16 cellular contexts compared by ENCODE assay signal in genomic region chr21:17738171-17738953, GRCh38.
A peak's percentile ranks its signal among the peaks of the same experiment; 100 is the strongest.
DNase-seq lines count a peak whose midpoint lies in the region; ATAC-seq and TF ChIP-seq lines count a peak whose summit lies in the region.
"Had no signal": no experiment of that assay in that cellular context is flagged by ENCODE, and none has a peak within 500 bp of the region (broad histone marks: within the 10 kb centered on the region; RNA-seq: fewer than 3 reads in every experiment).

No MANE protein-coding gene starts in this region.

- TF ChIP-seq POLR2A in body of pancreas (IDR thresholded peaks at IDR 0.05) (no peak), stomach (IDR thresholded peaks at IDR 0.05) (no peak)

- no peak for TF ChIP-seq EP300 in stomach (IDR thresholded peaks at IDR 0.05)

- CTCF ChIA-PET in T-cell (lab: Charles Lee): interaction anchor here (0.5 to 0.6 kb wide), 2 partner anchors 8 to 186 kb away, joined by 3 to 5 read pairs; no protein-coding TSS in a partner anchor

- intact Hi-C loops in body of pancreas (cut with DNase I) (no loop called here), stomach (cut with DNase I; ENCODE audit: low total_unique reads) (no loop called here), psoas muscle (cut with DNase I) (no loop called here)

- H3K27me3 ChIP-seq in body of pancreas: no peaks in the 10 kb centered on the region
- no peaks in the 10 kb centered on the region for H3K27me3 ChIP-seq in stomach
- H3K27me3 ChIP-seq in psoas muscle (ENCODE audit: insufficient read depth in 3 of 3, low read length in 2 of 3): no peaks in the 10 kb centered on the region
- H3K27me3 ChIP-seq: SJCRH30 had no signal

- H3K9me3 Mint-ChIP-seq in T-cell: peaks cover 0 to 7% (median 0%) of the 10 kb centered on the region in 3 donors

- ATAC-seq in body of pancreas (peak; percentile 77), T-cell (replicated peaks in 1 of 4) (no peak), psoas muscle (no peak)
- ATAC-seq: HCT116 had no signal

- no peaks in the 10 kb centered on the region for H3K4me1 ChIP-seq in body of pancreas
- peaks cover 0 to 5% (median 0%) of the 10 kb centered on the region in 4 donors for H3K4me1 ChIP-seq in stomach
- no peaks in the 10 kb centered on the region for H3K4me1 ChIP-seq in psoas muscle

- H3K27me3 Mint-ChIP-seq in T-cell: peaks cover 0 to 1% of the 10 kb centered on the region in 2 donors
- H3K27me3 Mint-ChIP-seq: IgD-negative memory B cell had no signal

- H3K27ac ChIP-seq in body of pancreas (peak overlapping the region in 2 of 4 donors; percentile 8 to 45), stomach (peak overlapping the region in 1 of 5 donors; percentile 45), psoas muscle (no peak overlapping the region)
- H3K27ac ChIP-seq: RWPE1, SJCRH30 had no signal

- no peak for TF ChIP-seq CTCF in LNCaP clone FGC (IDR thresholded peaks at IDR 0.05; ENCODE audit: control insufficient read depth, extremely low read depth, insufficient read depth)
- TF ChIP-seq CTCF in body of pancreas (IDR thresholded peaks at IDR 0.05): no peak
- TF ChIP-seq CTCF in stomach (IDR thresholded peaks at IDR 0.05): no peak
- no peak for TF ChIP-seq CTCF in psoas muscle (IDR thresholded peaks at IDR 0.05)

- H3K4me1 Mint-ChIP-seq in T-cell: peaks cover 0 to 6% (median 4%) of the 10 kb centered on the region in 3 donors
- H3K4me1 Mint-ChIP-seq: IgD-negative memory B cell had no signal

- peak; percentile 48 for DNase-seq in LNCaP clone FGC (ENCODE audit: low read depth)
- peak in 3 of 4 donors; percentile 16 to 27 (median 19) for DNase-seq in body of pancreas
- peak; percentile 30 for DNase-seq in left kidney (ENCODE audit: low read depth, low spot score)
- peak; percentile 51 for DNase-seq in stomach
- DNase-seq in AG08395 (ENCODE audit: low spot score): no peak
- no peak for DNase-seq in T-cell
- DNase-seq in psoas muscle: no peak
- DNase-seq: CD8-positive, alpha-beta memory T cell; NCI-H1694 treated with DMSO at 0.1 percent for 48 hours; NCI-H345; NCI-H526 treated with DMSO at 0.1 percent for 48 hours; OCI-M1; SJCRH30 had no signal

- no peak overlapping the region for H3K4me3 ChIP-seq in LNCaP clone FGC (ENCODE audit: low read depth, low read length)
- H3K4me3 ChIP-seq in body of pancreas: no peak overlapping the region
- H3K4me3 ChIP-seq in stomach: peak overlapping the region in 1 of 4 donors; percentile 22
- no peak overlapping the region for H3K4me3 ChIP-seq in psoas muscle
- H3K4me3 ChIP-seq: SJCRH30 had no signal

- POLR2A ChIA-PET in T-cell (lab: Charles Lee): no interaction called here

- no peak overlapping the region for H3K27ac Mint-ChIP-seq in T-cell
- H3K27ac Mint-ChIP-seq: CD8-positive, alpha-beta memory T cell had no signal

- no peaks in the 10 kb centered on the region for H3K9me3 ChIP-seq in body of pancreas
- H3K9me3 ChIP-seq in stomach: no peaks in the 10 kb centered on the region
- H3K9me3 ChIP-seq in psoas muscle: no peaks in the 10 kb centered on the region
- H3K9me3 ChIP-seq: SJCRH30 had no signal

- H3K4me3 Mint-ChIP-seq in T-cell: no peak overlapping the region
- H3K4me3 Mint-ChIP-seq: CD8-positive, alpha-beta memory T cell; IgD-negative memory B cell had no signal

- H3K36me3 ChIP-seq in body of pancreas (replicated peaks in 1 of 2; ENCODE audit: insufficient read depth in 1 of 2, low read depth in 2 of 2) (no peaks in the 10 kb centered on the region), stomach (no peaks in the 10 kb centered on the region), psoas muscle (ENCODE audit: insufficient read depth in 1 of 2, low read depth in 1 of 2) (no peaks in the 10 kb centered on the region)
- H3K36me3 ChIP-seq: SJCRH30 had no signal

- WGBS in body of pancreas, 2 donors: 45 to 49% methylated on average over 11 of the region's 11 CpGs
- WGBS in stomach, 5 donors: 40 to 69% (median 59%) methylated on average over 11 of the region's 11 CpGs
- WGBS in psoas muscle, 3 donors: 66 to 77% (median 74%) methylated on average over 11 of the region's 11 CpGs

- peaks cover 5% of the 10 kb centered on the region for H3K36me3 Mint-ChIP-seq in T-cell

Comparison
In these comparisons a context has a peak if more than half of its experiments do, and no peak if none do; other contexts are left out.
1. DNase-seq: peak in LNCaP clone FGC (single experiment), body of pancreas (3 of 4), left kidney (single experiment) and stomach (single experiment); none in AG08395 (single experiment), T-cell (0 of 34) and psoas muscle (0 of 2).